ENCODE assay signal across 1 cellular context in genomic region chr14:75213172-75213571, GRCh38.
TF ChIP-seq lines count a peak whose summit lies in the region.

No MANE protein-coding gene starts in this region.

TF ChIP-seq in H1, 55 proteins besides CTCF, POLR2A, EP300 and RAD21 (continued from another document):
- no peak for TF ChIP-seq KDM1A (IDR thresholded peaks at IDR 0.05; ENCODE audit: borderline replicate concordance, low read length)
- no peak for TF ChIP-seq SP1 (IDR thresholded peaks at IDR 0.05; ENCODE audit: low read depth, low read length)
- TF ChIP-seq TAF1 (IDR thresholded peaks at IDR 0.05; ENCODE audit: low read depth, low read length), result no peak
- TF ChIP-seq RFX5 (IDR thresholded peaks at IDR 0.05; ENCODE audit: borderline replicate concordance, low read depth, low read length), result no peak
- TF ChIP-seq YY1 (IDR thresholded peaks at IDR 0.05; ENCODE audit: low read depth, low read length), result no peak
